8 cellular contexts compared by ENCODE assay signal in genomic region chr13:29594710-29595379, GRCh38. TPM values are rescaled to one million over a fixed set of nuclear protein-coding genes. Genes with fewer than 3 reads are reported as not detected.
DNase-seq lines count a peak whose midpoint lies in the region; ATAC-seq and TF ChIP-seq lines count a peak whose summit lies in the region.

No MANE protein-coding gene starts in this region.

- H3K9ac ChIP-seq in SK-N-MC (ENCODE audit: insufficient read length), result peak overlapping the region; percentile 97

- no peak for TF ChIP-seq CTCF in CD4-positive, alpha-beta T cell (IDR thresholded peaks at IDR 0.05)
- no peak for TF ChIP-seq CTCF in left ventricle myocardium inferior (IDR thresholded peaks at IDR 0.05; ENCODE audit: borderline replicate concordance)

- peak overlapping the region; percentile 97 for H3K4me3 Mint-ChIP-seq in CD4-positive, alpha-beta T cell

- DNase-seq in CD4-positive, alpha-beta T cell, result peak; percentile 20 to 60 (median 36)
- DNase-seq in SK-N-MC (ENCODE audit: low read depth, low spot score) (no peak), left ventricle myocardium inferior (peak; percentile 52), retina (peak; percentile 81), aorta (peak; percentile 83 to 94)
- DNase-seq in activated naive CD8-positive, alpha-beta T cell treated with anti-CD3 and anti-CD28 coated beads, Interleukin-2, amount 50 U/mL, for 16 hours (ENCODE audit: low read depth, low spot score), result peak; percentile 54

- H3K4me3 ChIP-seq in SK-N-MC (peak overlapping the region; percentile 86), left ventricle myocardium inferior (peak overlapping the region; percentile 82), aorta (ENCODE audit: low read length in 2 of 2) (peak overlapping the region; percentile 93 to 96)

- H3K36me3 ChIP-seq in SK-N-MC (ENCODE audit: insufficient read depth, low read length) (peaks cover 13% of the 10 kb centered on the region), left ventricle myocardium inferior (no peaks in the 10 kb centered on the region), aorta (ENCODE audit: control insufficient read depth in 1 of 2, insufficient read depth in 2 of 2, low read length in 1 of 2) (no peaks in the 10 kb centered on the region)

- H3K36me3 Mint-ChIP-seq in CD4-positive, alpha-beta T cell (ENCODE audit: low read depth), result no peaks in the 10 kb centered on the region

- no peaks in the 10 kb centered on the region for H3K9me3 ChIP-seq in CD4-positive, alpha-beta T cell (ENCODE audit: control insufficient read depth, low read length)
- H3K9me3 ChIP-seq in SK-N-MC (ENCODE audit: low read depth, low read length), result no peaks in the 10 kb centered on the region
- H3K9me3 ChIP-seq in left ventricle myocardium inferior (replicated peaks), result no peaks in the 10 kb centered on the region
- H3K9me3 ChIP-seq in aorta (ENCODE audit: control insufficient read depth, low read length), result no peaks in the 10 kb centered on the region

- H3K4me1 ChIP-seq in left ventricle myocardium inferior, result peaks cover 24% of the 10 kb centered on the region
- no peaks in the 10 kb centered on the region for H3K4me1 ChIP-seq in aorta (ENCODE audit: control insufficient read depth in 1 of 2, insufficient read depth in 2 of 2, low read length in 2 of 2)

- H3K27me3 Mint-ChIP-seq in CD4-positive, alpha-beta T cell, result no peaks in the 10 kb centered on the region

- POLR2A ChIA-PET in CD4-positive, alpha-beta T cell (lab: Charles Lee), result interaction anchor here (1.0 to 1.7 kb wide), 6 partner anchors 30 to 1022 kb away, joined by 3 to 6 read pairs (median 4); no protein-coding TSS in a partner anchor

- 0 to 1% methylated on average over 43 to 75 of the region's 75 CpGs for WGBS in aorta, 2 donors

- H3K27ac Mint-ChIP-seq in CD4-positive, alpha-beta T cell, result peak overlapping the region; percentile 93

- no peaks in the 10 kb centered on the region for H3K27me3 ChIP-seq in CD4-positive, alpha-beta T cell (ENCODE audit: control insufficient read depth, insufficient read depth, low read length)
- H3K27me3 ChIP-seq in left ventricle myocardium inferior (ENCODE audit: low read depth), result peaks cover 4% of the 10 kb centered on the region
- H3K27me3 ChIP-seq in aorta (ENCODE audit: control insufficient read depth in 1 of 2, insufficient read depth in 2 of 2, low read length in 1 of 2), result no peaks in the 10 kb centered on the region

- intact Hi-C loops in CD4-positive, alpha-beta T cell (cut with DNase I, micrococcal nuclease), result loop anchor here in 1 of 2 experiments (5.0 to 10.0 kb wide), 4 partner anchors 257 to 1020 kb away; partner anchors contain the start of genes HMGB1, UBL3 and USPL1
- intact Hi-C loops in left ventricle myocardium inferior (cut with micrococcal nuclease) (no loop called here), aorta (cut with DNase I) (loop anchor here (5.0 to 10.0 kb wide), 4 partner anchors 73 to 520 kb away; partner anchors contain the start of gene UBL3 (in 1 of the 2))

- peak overlapping the region; percentile 31 for H3K27ac ChIP-seq in CD4-positive, alpha-beta T cell (ENCODE audit: low read depth, low read length)
- H3K27ac ChIP-seq in SK-N-MC (peak overlapping the region; percentile 76), left ventricle myocardium inferior (replicated peaks) (peak overlapping the region; percentile 79), aorta (ENCODE audit: low read depth in 1 of 2, low read length in 2 of 2) (peak overlapping the region; percentile 81 to 87)

- ATAC-seq in CD4-positive, alpha-beta T cell (ENCODE audit: poor library complexity), result peak; percentile 40
- ATAC-seq in GM19324 (IDR thresholded peaks at IDR 0.05; ENCODE audit: low FRiP score, unreplicated experiment) (peak; percentile 44), HG03432 (IDR thresholded peaks at IDR 0.05; ENCODE audit: unreplicated experiment) (peak; percentile 47), aorta (ENCODE audit: low FRiP score) (peak; percentile 76)

- CTCF ChIA-PET in CD4-positive, alpha-beta T cell (lab: Charles Lee), result interaction anchor here (1.5 kb wide), 1 partner anchor 520 kb away, joined by 3 read pairs; no protein-coding TSS in a partner anchor

- no peaks in the 10 kb centered on the region for H3K9me3 Mint-ChIP-seq in CD4-positive, alpha-beta T cell

- peaks cover 51% of the 10 kb centered on the region for H3K4me1 Mint-ChIP-seq in CD4-positive, alpha-beta T cell (ENCODE audit: low read depth)

RNA-seq across cellular contexts. Expression of gene SLC7A1, which starts 0.6 kb away (rescaled TPM):
- total RNA-seq in CD4-positive, alpha-beta T cell, result 10 to 100 TPM; 11.3 to 12.3 TPM
- total RNA-seq in left ventricle myocardium inferior, result 10.3 TPM
- total RNA-seq in aorta, result 10 to 100 TPM; 29.3 to 52.1 TPM
- 1 to 10 TPM; 2.7 to 4.0 TPM for polyA plus RNA-seq in aorta

Comparison
In these comparisons a context has a peak if more than half of its experiments do, and no peak if none do; other contexts are left out.
1. H3K27ac ChIP-seq: peak in every context shown above with its lines; median percentile 84 in aorta; 79 in left ventricle myocardium inferior; 76 in SK-N-MC; 31 in CD4-positive, alpha-beta T cell.